29 cellular contexts compared by ENCODE assay signal in the genomic region with DNA sequence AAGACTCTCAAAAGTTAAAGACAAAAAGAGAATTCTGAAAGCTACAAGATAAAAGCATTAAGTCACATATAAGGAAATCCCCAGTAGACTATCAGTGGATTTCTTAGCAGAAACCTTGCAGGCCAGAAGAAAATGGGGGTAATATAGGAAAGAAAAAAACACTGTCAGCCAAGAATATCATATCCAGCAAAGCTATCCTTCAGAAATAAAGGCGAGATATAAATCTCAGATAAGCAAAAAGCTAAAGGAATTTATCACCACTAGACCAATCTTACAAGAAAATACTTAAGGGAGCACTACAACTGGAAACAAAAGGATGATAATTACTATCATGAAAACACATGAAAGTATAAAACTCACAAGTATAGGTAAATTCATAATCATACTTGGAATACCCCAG.
"Had no signal": no experiment of that assay in that cellular context is flagged by ENCODE, and none has a peak within 500 bp of the region (broad histone marks: within the 10 kb centered on the region; RNA-seq: fewer than 3 reads in every experiment).

No MANE protein-coding gene starts in this region.

- H3K36me3 ChIP-seq: uterus had no signal

- H3K4me1 Mint-ChIP-seq: nephron, neural crest cell had no signal

- H3K27me3 Mint-ChIP-seq: naive thymus-derived CD8-positive, alpha-beta T cell; stimulated activated naive B cell treated with anti-CD40 and anti-IgM and Interleukin-4, amounts not matched to agents 10 μg/mL and 1 μg/mL and 100 μg/mL, for 72 hours; stimulated activated naive CD8-positive, alpha-beta T cell treated with anti-CD3 and anti-CD28 coated beads, Interleukin-15, Interleukin-2, amounts not matched to agents 100 ng/mL and 50 ng/mL, for 24 hours had no signal

- H3K9me3 ChIP-seq: pancreas had no signal

- H3K27me3 ChIP-seq: left lung, pancreas, suprapubic skin, tibial artery, upper lobe of right lung, uterus had no signal

- H3K27ac ChIP-seq: left lung, lower lobe of right lung, pancreas, psoas muscle, skin epidermis, suprapubic skin, thoracic aorta, tibial artery, upper lobe of right lung, uterus had no signal

- DNase-seq: hypothalamus; immature natural killer cell; kidney; left colon; left lung; lower lobe of right lung; mammary epithelial cell; mesenchymal stem cell; naive thymus-derived CD8-positive, alpha-beta T cell; nucleus accumbens; pancreas; posterior cingulate gyrus; psoas muscle; stimulated activated CD4-positive, alpha-beta T cell treated with anti-CD3 and anti-CD28 coated beads, Interleukin-12 subunit alpha, Interleukin-12 subunit beta, amount 100 ng/mL, for 4 hours; stimulated activated CD4-positive, alpha-beta T cell treated with anti-CD3 and anti-CD28 coated beads, Interleukin-15, amount 100 ng/mL, for 24 hours; stimulated activated CD4-positive, alpha-beta T cell treated with anti-CD3 and anti-CD28 coated beads, Interleukin-2, amount 100 ng/mL, for 24 hours; stimulated activated CD4-positive, alpha-beta T cell treated with anti-CD3 and anti-CD28 coated beads, Interleukin-4, amount 100 ng/mL, for 1 hour; stimulated activated naive B cell treated with anti-CD40 and anti-IgM and Interleukin-4, amounts not matched to agents 10 μg/mL and 1 μg/mL and 100 μg/mL, for 72 hours; tibial artery; trophoblast cell; upper lobe of right lung; uterus had no signal

- H3K27ac Mint-ChIP-seq: immature natural killer cell; naive thymus-derived CD8-positive, alpha-beta T cell; nephron; stimulated activated naive B cell treated with anti-CD40 and anti-IgM and Interleukin-4, amounts not matched to agents 10 μg/mL and 1 μg/mL and 100 μg/mL, for 72 hours had no signal

- FAIRE-seq: kidney had no signal

- ATAC-seq: left colon; left lung; lower lobe of right lung; naive thymus-derived CD8-positive, alpha-beta T cell; pancreas; psoas muscle; sciatic nerve; upper lobe of right lung had no signal

- H3K4me3 ChIP-seq: left lung, lower lobe of right lung, pancreas, psoas muscle, skin epidermis, suprapubic skin, thoracic aorta, tibial artery, upper lobe of right lung, uterus had no signal

- H3K4me3 Mint-ChIP-seq: immature natural killer cell; naive thymus-derived CD8-positive, alpha-beta T cell; nephron; neural crest cell; stimulated activated naive B cell treated with anti-CD40 and anti-IgM and Interleukin-4, amounts not matched to agents 10 μg/mL and 1 μg/mL and 100 μg/mL, for 72 hours; stimulated activated naive CD8-positive, alpha-beta T cell treated with anti-CD3 and anti-CD28 coated beads, Interleukin-15, Interleukin-2, amounts not matched to agents 100 ng/mL and 50 ng/mL, for 24 hours had no signal

- H3K4me1 ChIP-seq: left lung, lower lobe of right lung, pancreas, suprapubic skin, tibial artery, upper lobe of right lung, uterus had no signal
